ENCODE assay signal across 7 cellular contexts in the genomic region with DNA sequence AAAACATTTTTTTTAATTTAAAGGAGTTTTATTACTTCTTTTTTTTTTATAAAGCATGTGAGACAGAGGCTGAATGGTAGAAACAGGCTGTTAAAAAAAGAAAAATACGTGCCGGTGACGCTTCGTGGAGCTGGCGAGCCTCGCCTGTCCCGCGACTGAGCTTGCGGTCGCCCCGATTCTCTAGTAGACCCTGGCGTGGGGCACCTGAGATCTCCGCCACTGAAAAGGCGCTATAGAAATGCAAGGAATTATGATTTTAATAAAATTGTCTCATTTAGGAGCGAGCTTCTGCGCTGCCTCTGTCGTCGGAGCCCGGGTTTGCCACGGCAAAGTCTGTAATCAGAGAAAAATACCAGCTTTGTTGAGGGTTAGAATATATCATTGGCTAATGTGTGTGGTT. TPM values are rescaled to one million over a fixed set of nuclear protein-coding genes. Genes with fewer than 3 reads are reported as not detected.
DNase-seq lines count a peak whose midpoint lies in the region; ATAC-seq and TF ChIP-seq lines count a peak whose summit lies in the region.

No MANE protein-coding gene starts in this region.

- no peaks in the 10 kb centered on the region for H3K9me3 ChIP-seq in HUES6 (ENCODE audit: control insufficient read depth, insufficient read depth, low read depth, low read length)

- H3K4me1 ChIP-seq in HUES6 (ENCODE audit: control insufficient read depth, insufficient read depth, low read length): peaks cover 63% of the 10 kb centered on the region

- TF ChIP-seq CTCF in activated CD8-positive, alpha-beta T cell treated with anti-CD3 and anti-CD28 coated beads for 36 hours (IDR thresholded peaks at IDR 0.05): no peak
- no peak for TF ChIP-seq CTCF in fibroblast of villous mesenchyme (IDR thresholded peaks at IDR 0.05; ENCODE audit: insufficient read depth, low read depth, low read length)

- H3K36me3 ChIP-seq in HUES6 (ENCODE audit: control insufficient read depth, insufficient read depth, low read length): no peaks in the 10 kb centered on the region

- ATAC-seq in activated CD8-positive, alpha-beta T cell treated with anti-CD3 and anti-CD28 coated beads for 36 hours: no peak
- no peak for ATAC-seq in stimulated activated naive CD8-positive, alpha-beta T cell treated with anti-CD3 and anti-CD28 coated beads, Interleukin-15, amount 100 ng/mL, for 72 hours

- peaks cover 100% of the 10 kb centered on the region for H3K27me3 ChIP-seq in HUES6 (ENCODE audit: control insufficient read depth, insufficient read depth, low read length)

- DNase-seq in activated CD8-positive, alpha-beta T cell treated with anti-CD3 and anti-CD28 coated beads for 36 hours: no peak
- DNase-seq in fibroblast of villous mesenchyme (ENCODE audit: low read depth) (no peak), NCI-H345 treated with DMSO at 0.1 percent for 48 hours (lab: John Stamatoyannopoulos, UW; ENCODE audit: unreplicated experiment) (no peak), COLO829 (ENCODE audit: low spot score) (no peak), GM03348 (ENCODE audit: low spot score) (no peak)
- DNase-seq in stimulated activated naive CD8-positive, alpha-beta T cell treated with anti-CD3 and anti-CD28 coated beads, Interleukin-15, amount 100 ng/mL, for 72 hours: no peak

- peak overlapping the region; percentile 77 for H3K4me3 Mint-ChIP-seq in activated CD8-positive, alpha-beta T cell treated with anti-CD3 and anti-CD28 coated beads for 36 hours
- H3K4me3 Mint-ChIP-seq in stimulated activated naive CD8-positive, alpha-beta T cell treated with anti-CD3 and anti-CD28 coated beads, Interleukin-15, amount 100 ng/mL, for 72 hours: peak overlapping the region; percentile 89

- intact Hi-C loops in activated CD8-positive, alpha-beta T cell treated with anti-CD3 and anti-CD28 coated beads for 36 hours (cut with micrococcal nuclease): no loop called here

- peaks cover 59% of the 10 kb centered on the region for H3K27me3 Mint-ChIP-seq in activated CD8-positive, alpha-beta T cell treated with anti-CD3 and anti-CD28 coated beads for 36 hours
- H3K27me3 Mint-ChIP-seq in stimulated activated naive CD8-positive, alpha-beta T cell treated with anti-CD3 and anti-CD28 coated beads, Interleukin-15, amount 100 ng/mL, for 72 hours: peaks cover 86% of the 10 kb centered on the region

- H3K27ac Mint-ChIP-seq in activated CD8-positive, alpha-beta T cell treated with anti-CD3 and anti-CD28 coated beads for 36 hours: no peak overlapping the region
- peak overlapping the region in 1 of 2 donors; percentile 96 for H3K27ac Mint-ChIP-seq in stimulated activated naive CD8-positive, alpha-beta T cell treated with anti-CD3 and anti-CD28 coated beads, Interleukin-15, amount 100 ng/mL, for 72 hours

- no peak overlapping the region for H3K27ac ChIP-seq in HUES6 (ENCODE audit: low read depth, low read length)

- CTCF ChIA-PET in activated CD8-positive, alpha-beta T cell treated with anti-CD3 and anti-CD28 coated beads for 36 hours (lab: Charles Lee): interaction anchor here (0.8 to 3.0 kb wide), 11 partner anchors 9 to 91 kb away, joined by 3 to 24 read pairs (median 12); no protein-coding TSS in a partner anchor

- H3K4me3 ChIP-seq in HUES6 (ENCODE audit: low read depth, low read length) (peak overlapping the region; percentile 6; the same call in 1 of the 2 replicates), fibroblast of villous mesenchyme (ENCODE audit: low read depth, low read length) (peak overlapping the region; percentile 53)

- H3K9ac ChIP-seq in HUES6 (ENCODE audit: low read length): no peak overlapping the region

- POLR2A ChIA-PET in activated CD8-positive, alpha-beta T cell treated with anti-CD3 and anti-CD28 coated beads for 36 hours (lab: Charles Lee): interaction anchor here (1.1 to 1.7 kb wide), 4 partner anchors 8 to 13 kb away, joined by 3 to 8 read pairs (median 4); no protein-coding TSS in a partner anchor

- H3K9me3 Mint-ChIP-seq in activated CD8-positive, alpha-beta T cell treated with anti-CD3 and anti-CD28 coated beads for 36 hours: no peaks in the 10 kb centered on the region
- no peaks in the 10 kb centered on the region for H3K9me3 Mint-ChIP-seq in stimulated activated naive CD8-positive, alpha-beta T cell treated with anti-CD3 and anti-CD28 coated beads, Interleukin-15, amount 100 ng/mL, for 72 hours

- peaks cover 1% of the 10 kb centered on the region for H3K36me3 Mint-ChIP-seq in activated CD8-positive, alpha-beta T cell treated with anti-CD3 and anti-CD28 coated beads for 36 hours (ENCODE audit: low read depth)

- peaks cover 19% of the 10 kb centered on the region for H3K4me1 Mint-ChIP-seq in activated CD8-positive, alpha-beta T cell treated with anti-CD3 and anti-CD28 coated beads for 36 hours (ENCODE audit: low read depth)
- peaks cover 51% of the 10 kb centered on the region for H3K4me1 Mint-ChIP-seq in stimulated activated naive CD8-positive, alpha-beta T cell treated with anti-CD3 and anti-CD28 coated beads, Interleukin-15, amount 100 ng/mL, for 72 hours

RNA-seq across cellular contexts. Expression of a gene that starts 18.4 kb away (rescaled TPM):
- total RNA-seq in activated CD8-positive, alpha-beta T cell treated with anti-CD3 and anti-CD28 coated beads for 36 hours: 1 to 10 TPM; 4.7 to 5.0 TPM
- total RNA-seq in fibroblast of villous mesenchyme: 29.6 and 30.2 TPM in 2 replicates

RNA-seq across cellular contexts. Expression of a gene that starts 44.3 kb away (rescaled TPM):
- total RNA-seq in activated CD8-positive, alpha-beta T cell treated with anti-CD3 and anti-CD28 coated beads for 36 hours: not detected
- not detected in 2 replicates for total RNA-seq in fibroblast of villous mesenchyme

RNA-seq across cellular contexts. Expression of a gene that starts 56.6 kb away (rescaled TPM):
- total RNA-seq in activated CD8-positive, alpha-beta T cell treated with anti-CD3 and anti-CD28 coated beads for 36 hours: 10 to 100 TPM; 32.6 to 36.0 TPM
- 18.6 and 24.8 TPM in 2 replicates for total RNA-seq in fibroblast of villous mesenchyme
